ENCODE assay signal across 1 cellular context in the genomic region with DNA sequence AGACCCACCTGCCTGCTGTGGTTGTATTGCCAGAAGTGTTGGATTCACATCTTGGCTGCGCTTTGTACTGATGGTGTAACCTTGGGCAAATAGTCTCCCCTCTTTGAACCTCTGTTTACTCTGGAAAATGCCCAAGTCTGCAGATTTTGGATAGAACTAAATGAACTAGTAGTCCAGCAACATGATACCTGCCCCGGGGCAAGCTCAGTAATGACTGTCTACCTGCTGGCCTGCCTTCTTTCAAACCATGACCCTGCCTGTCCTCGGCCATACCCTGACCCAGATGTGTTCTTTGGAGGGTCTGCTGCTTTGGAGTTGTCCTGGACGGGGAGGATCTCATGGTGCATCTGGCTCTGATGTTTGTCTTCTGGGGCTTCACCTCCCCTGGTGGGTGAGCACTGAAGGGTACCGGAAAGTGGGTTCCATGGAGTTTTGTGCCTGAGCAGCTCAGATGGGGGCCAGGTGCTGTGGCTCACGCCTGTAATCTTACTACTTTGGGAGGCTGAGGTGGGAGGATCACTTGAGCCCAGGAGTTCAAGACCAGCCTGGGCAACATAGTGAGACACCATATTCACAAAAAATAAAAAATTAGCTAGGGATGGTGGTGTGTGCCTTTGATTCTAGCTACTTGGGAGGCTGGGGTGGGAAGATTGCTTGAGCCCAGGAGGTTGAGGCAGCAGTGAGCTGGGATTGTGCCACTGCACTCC.
TF ChIP-seq lines count a peak whose summit lies in the region.

No MANE protein-coding gene starts in this region.

TF ChIP-seq in HEK293, 187 proteins besides CTCF, POLR2A, EP300 and RAD21 (continued from another document):
- TF ChIP-seq, protein P1, sequence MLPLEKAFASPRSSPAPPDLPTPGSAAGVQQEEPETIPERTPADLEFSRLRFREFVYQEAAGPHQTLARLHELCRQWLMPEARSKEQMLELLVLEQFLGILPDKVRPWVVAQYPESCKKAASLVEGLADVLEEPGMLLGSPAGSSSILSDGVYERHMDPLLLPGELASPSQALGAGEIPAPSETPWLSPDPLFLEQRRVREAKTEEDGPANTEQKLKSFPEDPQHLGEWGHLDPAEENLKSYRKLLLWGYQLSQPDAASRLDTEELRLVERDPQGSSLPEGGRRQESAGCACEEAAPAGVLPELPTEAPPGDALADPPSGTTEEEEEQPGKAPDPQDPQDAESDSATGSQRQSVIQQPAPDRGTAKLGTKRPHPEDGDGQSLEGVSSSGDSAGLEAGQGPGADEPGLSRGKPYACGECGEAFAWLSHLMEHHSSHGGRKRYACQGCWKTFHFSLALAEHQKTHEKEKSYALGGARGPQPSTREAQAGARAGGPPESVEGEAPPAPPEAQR (tag by site-specific recombination; IDR thresholded peaks at IDR 0.05) = no peak
- TF ChIP-seq ZBTB48 (tag by site-specific recombination; IDR thresholded peaks at IDR 0.05) (no peak), ZNF561 (tag by site-specific recombination; IDR thresholded peaks at IDR 0.05; ENCODE audit: borderline replicate concordance) (no peak)
- TF ChIP-seq, protein P2, sequence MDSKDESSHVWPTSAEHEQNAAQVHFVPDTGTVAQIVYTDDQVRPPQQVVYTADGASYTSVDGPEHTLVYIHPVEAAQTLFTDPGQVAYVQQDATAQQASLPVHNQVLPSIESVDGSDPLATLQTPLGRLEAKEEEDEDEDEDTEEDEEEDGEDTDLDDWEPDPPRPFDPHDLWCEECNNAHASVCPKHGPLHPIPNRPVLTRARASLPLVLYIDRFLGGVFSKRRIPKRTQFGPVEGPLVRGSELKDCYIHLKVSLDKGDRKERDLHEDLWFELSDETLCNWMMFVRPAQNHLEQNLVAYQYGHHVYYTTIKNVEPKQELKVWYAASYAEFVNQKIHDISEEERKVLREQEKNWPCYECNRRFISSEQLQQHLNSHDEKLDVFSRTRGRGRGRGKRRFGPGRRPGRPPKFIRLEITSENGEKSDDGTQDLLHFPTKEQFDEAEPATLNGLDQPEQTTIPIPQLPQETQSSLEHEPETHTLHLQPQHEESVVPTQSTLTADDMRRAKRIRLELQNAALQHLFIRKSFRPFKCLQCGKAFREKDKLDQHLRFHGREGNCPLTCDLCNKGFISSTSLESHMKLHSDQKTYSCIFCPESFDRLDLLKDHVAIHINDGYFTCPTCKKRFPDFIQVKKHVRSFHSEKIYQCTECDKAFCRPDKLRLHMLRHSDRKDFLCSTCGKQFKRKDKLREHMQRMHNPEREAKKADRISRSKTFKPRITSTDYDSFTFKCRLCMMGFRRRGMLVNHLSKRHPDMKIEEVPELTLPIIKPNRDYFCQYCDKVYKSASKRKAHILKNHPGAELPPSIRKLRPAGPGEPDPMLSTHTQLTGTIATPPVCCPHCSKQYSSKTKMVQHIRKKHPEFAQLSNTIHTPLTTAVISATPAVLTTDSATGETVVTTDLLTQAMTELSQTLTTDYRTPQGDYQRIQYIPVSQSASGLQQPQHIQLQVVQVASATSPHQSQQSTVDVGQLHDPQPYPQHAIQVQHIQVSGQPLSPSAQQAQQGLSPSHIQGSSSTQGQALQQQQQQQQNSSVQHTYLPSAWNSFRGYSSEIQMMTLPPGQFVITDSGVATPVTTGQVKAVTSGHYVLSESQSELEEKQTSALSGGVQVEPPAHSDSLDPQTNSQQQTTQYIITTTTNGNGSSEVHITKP (tag by site-specific recombination; IDR thresholded peaks at IDR 0.05) = peak; percentile 32; the same call in 1 of the 2 replicates
